ENCODE assay signal across 8 cellular contexts in the genomic region with DNA sequence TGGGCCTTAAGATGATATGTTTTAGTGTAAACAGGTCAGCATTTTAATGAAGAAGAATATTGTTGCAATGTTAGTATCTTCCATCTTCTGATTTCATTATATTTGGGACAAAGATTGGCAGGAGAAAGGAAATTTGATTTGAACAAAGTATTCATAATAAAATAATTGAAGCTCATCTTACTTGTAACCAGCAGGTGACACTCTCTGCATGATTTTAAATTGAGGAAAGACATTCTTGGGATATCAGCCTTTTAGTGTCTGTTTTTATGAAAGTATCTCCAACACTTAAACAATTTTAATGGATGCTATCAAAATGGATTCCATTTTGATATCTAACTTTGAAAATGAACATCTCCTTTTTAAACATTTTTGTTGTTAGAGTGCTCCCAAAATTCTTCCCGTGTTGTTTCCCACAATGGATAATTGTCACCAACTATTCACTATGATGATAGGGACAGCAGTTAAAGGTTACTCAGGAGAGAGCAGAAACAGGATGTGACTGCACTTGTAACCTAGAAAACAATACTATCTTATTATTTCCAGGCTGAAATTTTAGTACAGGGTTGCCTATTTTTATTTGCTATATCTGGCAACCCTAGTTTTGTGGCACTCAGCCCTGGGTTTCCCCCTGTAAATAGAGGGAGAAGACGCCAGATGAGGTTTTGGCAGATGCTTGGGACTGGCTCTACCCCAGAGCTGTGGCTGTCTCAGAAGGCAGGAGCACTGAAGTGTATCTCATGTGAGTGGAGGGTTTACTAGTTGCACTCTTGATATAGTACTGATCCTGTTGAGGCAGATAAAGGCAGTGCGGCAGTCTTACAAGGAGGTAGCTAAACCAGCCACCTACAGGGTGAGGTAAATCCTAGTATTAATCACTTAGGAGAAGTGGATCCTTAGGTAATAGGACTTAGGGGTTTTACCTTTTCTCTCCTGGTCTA. TPM values are rescaled to one million over a fixed set of nuclear protein-coding genes. Genes with fewer than 3 reads are reported as not detected.
DNase-seq lines count a peak whose midpoint lies in the region; ATAC-seq and TF ChIP-seq lines count a peak whose summit lies in the region.

No MANE protein-coding gene starts in this region.

- no peaks in the 10 kb centered on the region for H3K9me3 ChIP-seq in CD4-positive, alpha-beta memory T cell (ENCODE audit: control insufficient read depth in 1 of 2, low read length in 2 of 2)
- H3K9me3 ChIP-seq in adipocyte (ENCODE audit: control insufficient read depth, low read length), result no peaks in the 10 kb centered on the region
- H3K9me3 ChIP-seq in right lobe of liver, result no peaks in the 10 kb centered on the region

- ATAC-seq in HG02885 (IDR thresholded peaks at IDR 0.05; ENCODE audit: poor library complexity, unreplicated experiment) (peak; percentile 27), right lobe of liver (peak; percentile 45 to 56 (median 54)), GM19035 (IDR thresholded peaks at IDR 0.05; ENCODE audit: unreplicated experiment) (no peak), omental fat pad (ENCODE audit: low FRiP score) (no peak)

- TF ChIP-seq POLR2A in right lobe of liver (IDR thresholded peaks at IDR 0.05), result no peak

- CTCF ChIA-PET in CD4-positive, alpha-beta memory T cell (lab: Charles Lee; ENCODE audit: partially characterized antibody), result interaction anchor here (1.3 to 2.3 kb wide), 2 partner anchors 381 to 606 kb away, joined by 3 to 8 read pairs; no protein-coding TSS in a partner anchor

- no peak overlapping the region for H3K27ac ChIP-seq in CD4-positive, alpha-beta memory T cell (ENCODE audit: low read depth, low read length)
- peak overlapping the region in 1 of 3 donors; percentile 13 for H3K27ac ChIP-seq in right lobe of liver

- intact Hi-C loops in CD4-positive, alpha-beta memory T cell (cut with micrococcal nuclease), result no loop called here
- intact Hi-C loops in right lobe of liver (cut with DNase I), result no loop called here

- H3K9ac ChIP-seq in adipocyte (ENCODE audit: low read length), result no peak overlapping the region

- no peaks in the 10 kb centered on the region for H3K36me3 ChIP-seq in CD4-positive, alpha-beta memory T cell (ENCODE audit: insufficient read depth, low read length)
- H3K36me3 ChIP-seq in adipocyte (ENCODE audit: control insufficient read depth, insufficient read depth, low read length, severe bottlenecking) (no peaks in the 10 kb centered on the region), right lobe of liver (peaks cover 0 to 13% (median 0%) of the 10 kb centered on the region in 4 donors)

- no peak overlapping the region for H3K27ac Mint-ChIP-seq in CD4-positive, alpha-beta memory T cell

- TF ChIP-seq CTCF in right lobe of liver (IDR thresholded peaks at IDR 0.05) (peak; percentile 47 to 57 (median 49)), omental fat pad (IDR thresholded peaks at IDR 0.05) (no peak)

- H3K4me1 Mint-ChIP-seq in CD4-positive, alpha-beta memory T cell, result peaks cover 0 to 2% (median under 1%) of the 10 kb centered on the region in 4 donors

- peaks cover 4 to 13% of the 10 kb centered on the region in 2 donors for H3K36me3 Mint-ChIP-seq in CD4-positive, alpha-beta memory T cell

- no peaks in the 10 kb centered on the region for H3K27me3 ChIP-seq in CD4-positive, alpha-beta memory T cell (ENCODE audit: insufficient read depth, low read length)
- H3K27me3 ChIP-seq in adipocyte (replicated peaks; ENCODE audit: control insufficient read depth, insufficient read depth, low read length) (no peaks in the 10 kb centered on the region), right lobe of liver (no peaks in the 10 kb centered on the region)

- peaks cover 0 to 2% of the 10 kb centered on the region in 2 donors for H3K27me3 Mint-ChIP-seq in CD4-positive, alpha-beta memory T cell

- peak in 3 of 5 donors; percentile 1 to 5 (median 3) for DNase-seq in CD4-positive, alpha-beta memory T cell
- peak; percentile 63 for DNase-seq in adipocyte (ENCODE audit: low read depth)
- DNase-seq in right lobe of liver, result no peak
- no peak for DNase-seq in HPDE6-E6E7 (ENCODE audit: extremely low spot score)
- no peak for DNase-seq in omental fat pad (ENCODE audit: low spot score)
- DNase-seq in stimulated activated CD4-positive, alpha-beta T cell treated with anti-CD3 and anti-CD28 coated beads, Interleukin-2, amount 100 ng/mL, for 48 hours, result no peak

- no peak overlapping the region for H3K4me3 ChIP-seq in CD4-positive, alpha-beta memory T cell (ENCODE audit: low read length in 2 of 2)
- H3K4me3 ChIP-seq in adipocyte (ENCODE audit: low read length) (no peak overlapping the region), right lobe of liver (no peak overlapping the region)

- no peaks in the 10 kb centered on the region for H3K4me1 ChIP-seq in CD4-positive, alpha-beta memory T cell (ENCODE audit: insufficient read depth, low read length)
- H3K4me1 ChIP-seq in adipocyte (ENCODE audit: control insufficient read depth, insufficient read depth, low read length) (no peaks in the 10 kb centered on the region), right lobe of liver (no peaks in the 10 kb centered on the region)

- no peaks in the 10 kb centered on the region for H3K9me3 Mint-ChIP-seq in CD4-positive, alpha-beta memory T cell

- POLR2A ChIA-PET in CD4-positive, alpha-beta memory T cell (lab: Charles Lee; ENCODE audit: partially characterized antibody), result no interaction called here

- WGBS in right lobe of liver (ENCODE audit: insufficient coverage, low coverage, low lambda C conversion rate, missing lambda C conversion rate), result 37% methylated on average over 2 of the region's 3 CpGs

- no peak overlapping the region for H3K4me3 Mint-ChIP-seq in CD4-positive, alpha-beta memory T cell

RNA-seq across cellular contexts. Expression of a gene that starts 31.0 kb away (rescaled TPM):
- not detected for total RNA-seq in CD4-positive, alpha-beta memory T cell
- under 1 TPM in 1 of 2 donors, not detected in 1; 0.11 TPM for polyA plus RNA-seq in CD4-positive, alpha-beta memory T cell
- 100 to 1,000 TPM in 5 of 6 experiments, 10 to 100 TPM in 1; 57.2 to 189 (median 115) TPM for total RNA-seq in right lobe of liver
- under 1 TPM; 0.38 to 0.84 (median 0.61) TPM for total RNA-seq in omental fat pad

Comparison
In these comparisons a context has a peak if more than half of its experiments do, and no peak if none do; other contexts are left out.
1. DNase-seq: peak in CD4-positive, alpha-beta memory T cell (3 of 5) and adipocyte (single experiment); none in right lobe of liver (0 of 3), HPDE6-E6E7 (single experiment), omental fat pad (single experiment) and stimulated activated CD4-positive, alpha-beta T cell treated with anti-CD3 and anti-CD28 coated beads, Interleukin-2, amount 100 ng/mL, for 48 hours (0 of 2).
2. ATAC-seq: peak in HG02885 (single experiment) and right lobe of liver (4 of 4); none in GM19035 (single experiment) and omental fat pad (single experiment).
3. CTCF ChIP-seq: peak in right lobe of liver (4 of 4); none in omental fat pad (0 of 3).
4. RNA of a gene that starts 31.0 kb away (total RNA-seq): 57.2 to 189 TPM in right lobe of liver; 0.38 to 0.84 TPM in omental fat pad and not detected in CD4-positive, alpha-beta memory T cell; every median in the first group is over 10 times any median in the second.